Comparison of ENCODE assay signal across 8 cellular contexts in genomic region chr12:1595026-1595561, GRCh38. TPM values are rescaled to one million over a fixed set of nuclear protein-coding genes. Genes with fewer than 3 reads are reported as not detected.
DNase-seq lines count a peak whose midpoint lies in the region; ATAC-seq, FAIRE-seq and TF ChIP-seq lines count a peak whose summit lies in the region.

No MANE protein-coding gene starts in this region.

- H2AFZ ChIP-seq in OCI-LY3 (ENCODE audit: low read depth, low read length) (peak overlapping the region; percentile 18; the same call in 1 of the 2 replicates), H1 (ENCODE audit: low read length) (peak overlapping the region; percentile 17; the same call in 1 of the 2 replicates)

- no peak overlapping the region for H2BK120ac ChIP-seq in H1 (replicated peaks; ENCODE audit: low read depth, low read length)

- H4K5ac ChIP-seq in H1 (ENCODE audit: insufficient read length, low read depth, low read length) = no peak overlapping the region

- H3K9me3 ChIP-seq in OCI-LY3 (ENCODE audit: insufficient read depth, low read length) (no peaks in the 10 kb centered on the region), H1 (ENCODE audit: insufficient read depth in 2 of 2, low read depth in 1 of 2, low read length in 1 of 2) (no peaks in the 10 kb centered on the region)
- H3K9me3 ChIP-seq in naive thymus-derived CD4-positive, alpha-beta T cell (ENCODE audit: control insufficient read depth in 2 of 3, low read length in 3 of 3) = no peaks in the 10 kb centered on the region

- H3K79me2 ChIP-seq in OCI-LY3 (ENCODE audit: low read length) = peaks cover 20% of the 10 kb centered on the region
- H3K79me2 ChIP-seq in H1 (ENCODE audit: control insufficient read depth in 1 of 2, insufficient read depth in 2 of 2, low read length in 2 of 2) = peaks cover 0 to 5% of the 10 kb centered on the region in 2 experiments; a peak in 1 of 4 replicates

- peak overlapping the region; percentile 72 for H3K4me3 ChIP-seq in GM12865 (ENCODE audit: low read depth, low read length)
- H3K4me3 ChIP-seq in OCI-LY3 (ENCODE audit: low read length) = peak overlapping the region; percentile 85
- peak overlapping the region; percentile 57 to 68 (median 62) for H3K4me3 ChIP-seq in H1 (ENCODE audit: extremely low read depth in 1 of 4, insufficient read depth in 2 of 4, low read depth in 3 of 4, low read length in 4 of 4)
- peak overlapping the region; percentile 64 for H3K4me3 ChIP-seq in naive thymus-derived CD4-positive, alpha-beta T cell (ENCODE audit: low read length)

- H3K9me3 Mint-ChIP-seq in naive thymus-derived CD4-positive, alpha-beta T cell = no peaks in the 10 kb centered on the region

- TF ChIP-seq POLR2A in H1 (IDR thresholded peaks at IDR 0.05; ENCODE audit: control extremely low read depth in 1 of 2, low read depth in 2 of 2, low read length in 2 of 2) = no peak

- H3K27me3 ChIP-seq in OCI-LY3 (ENCODE audit: low read depth, low read length) = no peaks in the 10 kb centered on the region
- peaks cover 21 to 55% (median 44%) of the 10 kb centered on the region in 4 experiments for H3K27me3 ChIP-seq in H1 (replicated peaks in 1 of 4; ENCODE audit: control insufficient read depth in 3 of 4, extremely low read depth in 1 of 4, insufficient read depth in 3 of 4, low read length in 3 of 4)
- no peaks in the 10 kb centered on the region for H3K27me3 ChIP-seq in naive thymus-derived CD4-positive, alpha-beta T cell (ENCODE audit: control insufficient read depth in 2 of 2, insufficient read depth in 2 of 2, low read length in 2 of 2)

- H2AK5ac ChIP-seq in H1 (ENCODE audit: low read depth, low read length) = no peak overlapping the region

- H2BK20ac ChIP-seq in H1 (ENCODE audit: low read length) = no peak overlapping the region

- no peak overlapping the region for H3K4ac ChIP-seq in H1 (replicated peaks; ENCODE audit: insufficient read length, low read depth, low read length)

- no peak overlapping the region for H4K91ac ChIP-seq in H1 (replicated peaks; ENCODE audit: insufficient read length, low read length)

- H3K79me1 ChIP-seq in H1 (ENCODE audit: low read depth, low read length) = no peaks in the 10 kb centered on the region

- TF ChIP-seq EP300 in H1 (IDR thresholded peaks at IDR 0.05; ENCODE audit: borderline replicate concordance in 1 of 2, low read depth in 2 of 2, low read length in 2 of 2) = no peak

- H3K36me3 ChIP-seq in OCI-LY3 (replicated peaks; ENCODE audit: low read depth, low read length) = no peaks in the 10 kb centered on the region
- no peaks in the 10 kb centered on the region for H3K36me3 ChIP-seq in H1 (ENCODE audit: control insufficient read depth in 2 of 4, insufficient read depth in 4 of 4, low read length in 3 of 4)
- no peaks in the 10 kb centered on the region for H3K36me3 ChIP-seq in naive thymus-derived CD4-positive, alpha-beta T cell (ENCODE audit: control insufficient read depth in 2 of 3, insufficient read depth in 3 of 3, low read length in 3 of 3)

- no peak overlapping the region for H2BK12ac ChIP-seq in H1 (ENCODE audit: low read depth, low read length)

- no peak overlapping the region for H2BK5ac ChIP-seq in H1 (ENCODE audit: low read depth, low read length)

- H3K23me2 ChIP-seq in H1 (ENCODE audit: low read depth, low read length) = peaks cover 18% of the 10 kb centered on the region; the same call in 1 of the 2 replicates

- peaks cover 24% of the 10 kb centered on the region for H3K4me1 ChIP-seq in OCI-LY3 (ENCODE audit: low read length)
- H3K4me1 ChIP-seq in H1 (replicated peaks in 1 of 4; ENCODE audit: control insufficient read depth in 3 of 4, insufficient read depth in 4 of 4, low read length in 3 of 4) = peaks cover 12 to 30% (median 19%) of the 10 kb centered on the region in 4 experiments
- peaks cover 12 to 23% of the 10 kb centered on the region in 2 donors for H3K4me1 ChIP-seq in naive thymus-derived CD4-positive, alpha-beta T cell (ENCODE audit: control insufficient read depth in 2 of 2, insufficient read depth in 2 of 2, low read length in 2 of 2)

- TF ChIP-seq RAD21 in H1 (IDR thresholded peaks at IDR 0.05 in 1 of 2, conservative IDR thresholded peaks at IDR 0.05 in 1 of 2; ENCODE audit: low read depth in 2 of 2, low read length in 2 of 2) = no peak

- POLR2A ChIA-PET in H1 (lab: Charles Lee; ENCODE audit: partially characterized antibody) = interaction anchor here (0.6 to 2.1 kb wide), 2 partner anchors 11 kb away, joined by 3 to 6 read pairs; no protein-coding TSS in a partner anchor
- POLR2A ChIA-PET in naive thymus-derived CD4-positive, alpha-beta T cell (lab: Charles Lee) = interaction anchor here (0.6 to 4.4 kb wide), 4 partner anchors 7 to 490 kb away, joined by 3 to 82 read pairs (median 4); no protein-coding TSS in a partner anchor

- no peak overlapping the region for H2BK15ac ChIP-seq in H1 (ENCODE audit: low read length)

- peak overlapping the region; percentile 81 for H3K4me2 ChIP-seq in OCI-LY3 (ENCODE audit: low read length)
- peak overlapping the region; percentile 73 to 84 for H3K4me2 ChIP-seq in H1 (ENCODE audit: insufficient read depth in 1 of 2, low read depth in 2 of 2, low read length in 2 of 2)

- WGBS in H1 (ENCODE audit: extremely low coverage in 1 of 2, insufficient coverage in 1 of 2, insufficient read length in 1 of 2, insufficient replicate concordance in 2 of 2, low coverage in 1 of 2, low lambda C conversion rate in 2 of 2, missing lambda C conversion rate in 1 of 2), 2 experiments = 5% methylated on average over 19 of the region's 19 CpGs; no CpG with 5 or more reads in 1 of the 2 experiments

- H4K8ac ChIP-seq in H1 (ENCODE audit: extremely low read depth, insufficient read depth, low read length) = no peak overlapping the region

- H3K56ac ChIP-seq in H1 (replicated peaks; ENCODE audit: insufficient read length, low read depth, low read length) = no peak overlapping the region

- DNase-seq in GM12865 (ENCODE audit: low read depth) (no peak), H1 (ENCODE audit: low read depth in 1 of 2, low spot score in 2 of 2) (no peak), DMS 273 treated with DMSO at 0.1 percent for 48 hours (lab: John Stamatoyannopoulos, UW) (no peak), NCI-H510A (lab: John Stamatoyannopoulos, UW) (no peak), HK-2 (ENCODE audit: unreplicated experiment) (no peak)
- peak in 2 of 9 donors; percentile 30 to 31 for DNase-seq in naive thymus-derived CD4-positive, alpha-beta T cell

- no peak for FAIRE-seq in H1 (lab: Jason Lieb, UNC)

- H3K14ac ChIP-seq in H1 (ENCODE audit: insufficient read length) = no peak overlapping the region

- peaks cover 0 to 25% (median 5%) of the 10 kb centered on the region in 5 donors for H3K36me3 Mint-ChIP-seq in naive thymus-derived CD4-positive, alpha-beta T cell

- H3K18ac ChIP-seq in H1 (ENCODE audit: extremely low read depth, low read length) = no peak overlapping the region

- peaks cover 16% of the 10 kb centered on the region; the same call in 1 of the 2 replicates for H4K20me1 ChIP-seq in OCI-LY3 (ENCODE audit: insufficient read depth, low read length)
- H4K20me1 ChIP-seq in H1 (replicated peaks in 1 of 2; ENCODE audit: control insufficient read depth in 1 of 2, insufficient read depth in 2 of 2, low read length in 2 of 2) = peaks cover 14 to 18% of the 10 kb centered on the region in 2 experiments

- CTCF ChIA-PET in H1 (lab: Charles Lee; ENCODE audit: partially characterized antibody) = interaction anchor here (1.2 kb wide), 1 partner anchor 12 kb away, joined by 4 read pairs; no protein-coding TSS in a partner anchor
- CTCF ChIA-PET in naive thymus-derived CD4-positive, alpha-beta T cell (lab: Charles Lee) = interaction anchor here (1.4 kb wide), 1 partner anchor 11 kb away, joined by 7 read pairs; no protein-coding TSS in a partner anchor

- TF ChIP-seq CTCF in GM12865 (IDR thresholded peaks at IDR 0.05; ENCODE audit: insufficient read depth, low read depth, low read length, missing control alignments) (no peak), OCI-LY3 (IDR thresholded peaks at IDR 0.05; ENCODE audit: low read depth, low read length) (no peak), H1 (IDR thresholded peaks at IDR 0.05; ENCODE audit: control extremely low read depth in 1 of 3, insufficient read depth in 1 of 3, low read depth in 1 of 3, low read length in 3 of 3) (no peak)

- H3K4me1 Mint-ChIP-seq in naive thymus-derived CD4-positive, alpha-beta T cell = peaks cover 35 to 46% (median 38%) of the 10 kb centered on the region in 7 donors

- H3K4me3 Mint-ChIP-seq in naive thymus-derived CD4-positive, alpha-beta T cell = peak overlapping the region; percentile 89 to 98 (median 94)

- peaks cover 0 to 9% (median 0%) of the 10 kb centered on the region in 5 donors for H3K27me3 Mint-ChIP-seq in naive thymus-derived CD4-positive, alpha-beta T cell

- H3K27ac Mint-ChIP-seq in naive thymus-derived CD4-positive, alpha-beta T cell = peak overlapping the region; percentile 86 to 97 (median 94)

- peak overlapping the region; percentile 51 for H3K9ac ChIP-seq in OCI-LY3 (ENCODE audit: low read length)
- no peak overlapping the region; a peak in 1 of 7 replicates for H3K9ac ChIP-seq in H1 (replicated peaks in 1 of 4; ENCODE audit: extremely low read depth in 1 of 4, low read depth in 3 of 4, low read length in 3 of 4)

- H3K23ac ChIP-seq in H1 (ENCODE audit: insufficient read length) = no peak overlapping the region

- intact Hi-C loops in naive thymus-derived CD4-positive, alpha-beta T cell (cut with micrococcal nuclease) = loop anchor here (1.0 to 10.0 kb wide), 7 partner anchors 96 to 1220 kb away; partner anchors contain the start of genes DCP1B (in 2 of the 2), ADIPOR2 (in 1 of the 2), ERC1 (in 1 of the 2) and ITFG2 (in 1 of the 2)

- ATAC-seq in naive thymus-derived CD4-positive, alpha-beta T cell = no peak
- no peak for ATAC-seq in GM18870 (IDR thresholded peaks at IDR 0.05; ENCODE audit: unreplicated experiment)

- H3K27ac ChIP-seq in OCI-LY3 (ENCODE audit: low read length) (peak overlapping the region; percentile 49; the same call in 1 of the 2 replicates), H1 (ENCODE audit: low read depth, low read length) (no peak overlapping the region)
- H3K27ac ChIP-seq in naive thymus-derived CD4-positive, alpha-beta T cell (ENCODE audit: low read depth, low read length) = peak overlapping the region; percentile 80

RNA-seq across cellular contexts. Expression of gene FBXL14, which starts 0.7 kb away (rescaled TPM):
- 5.5 and 6.2 TPM in 2 replicates for total RNA-seq in H1 (2021; fragmentation: NEBNext Ultra II Directional; extraction: Animal tissue kit (Norgen Biotek cat#: 25700))
- 9.6 and 11.7 TPM in 2 replicates for polyA plus RNA-seq in H1 (2011; rRNA removed)
- polyA plus RNA-seq in H1 (2011; cell fraction: cytosol; rRNA removed) = 8.7 TPM
- 8.7 TPM for polyA plus RNA-seq in H1 (2011; cell fraction: nucleus; rRNA removed)
- 2.7 to 6.9 TPM (median 5.5 TPM) in 4 replicates for polyA plus RNA-seq in H1 (2012, experiment 1 of 2)
- polyA plus RNA-seq in H1 (2012, experiment 2 of 2) = 2.7 TPM
- 2.2 TPM for polyA plus RNA-seq in H1 (2013, experiment 1 of 2)
- 2.1 TPM for polyA plus RNA-seq in H1 (2013, experiment 2 of 2)
- polyA minus RNA-seq in H1 (2011; rRNA and poly(A)+ RNA removed) = 10.8 and 11.9 TPM in 2 replicates
- polyA minus RNA-seq in H1 (2011; cell fraction: cytosol; rRNA and poly(A)+ RNA removed) = 10.6 TPM
- 10.5 TPM for polyA minus RNA-seq in H1 (2011; cell fraction: nucleus; rRNA and poly(A)+ RNA removed)
- total RNA-seq in naive thymus-derived CD4-positive, alpha-beta T cell = 10 to 100 TPM; 25.6 to 43.8 (median 28.1) TPM
- polyA plus RNA-seq in naive thymus-derived CD4-positive, alpha-beta T cell = 10 to 100 TPM; 15.1 to 31.8 TPM

RNA-seq across cellular contexts. Expression of gene WNT5B, which starts 33.9 kb away (rescaled TPM):
- 0.91 and 1.2 TPM in 2 replicates for total RNA-seq in H1 (2021; fragmentation: NEBNext Ultra II Directional; extraction: Animal tissue kit (Norgen Biotek cat#: 25700))
- 1.2 TPM in 2 replicates for polyA plus RNA-seq in H1 (2011; rRNA removed)
- 0.90 TPM for polyA plus RNA-seq in H1 (2011; cell fraction: cytosol; rRNA removed)
- polyA plus RNA-seq in H1 (2011; cell fraction: nucleus; rRNA removed) = 1.1 TPM
- 0.36 to 1.3 TPM (median 1.0 TPM) in 4 replicates for polyA plus RNA-seq in H1 (2012, experiment 1 of 2)
- polyA plus RNA-seq in H1 (2012, experiment 2 of 2) = 1.4 TPM
- 1.5 TPM for polyA plus RNA-seq in H1 (2013, experiment 1 of 2)
- polyA plus RNA-seq in H1 (2013, experiment 2 of 2) = 1.3 TPM
- polyA minus RNA-seq in H1 (2011; rRNA and poly(A)+ RNA removed) = 0.32 and 0.46 TPM in 2 replicates
- not detected for polyA minus RNA-seq in H1 (2011; cell fraction: cytosol; rRNA and poly(A)+ RNA removed)
- polyA minus RNA-seq in H1 (2011; cell fraction: nucleus; rRNA and poly(A)+ RNA removed) = 1.5 TPM
- total RNA-seq in naive thymus-derived CD4-positive, alpha-beta T cell = under 1 TPM in 3 of 5 experiments, not detected in 2; 0.29 to 0.92 (median 0.37) TPM
- not detected for polyA plus RNA-seq in naive thymus-derived CD4-positive, alpha-beta T cell
